Comparison of ENCODE assay signal across 22 cellular contexts in genomic region chr17:67388986-67389385, GRCh38. TPM values are rescaled to one million over a fixed set of nuclear protein-coding genes. Genes with fewer than 3 reads are reported as not detected.
DNase-seq lines count a peak whose midpoint lies in the region; ATAC-seq and TF ChIP-seq lines count a peak whose summit lies in the region.
"Had no signal": no experiment of that assay in that cellular context is flagged by ENCODE, and none has a peak within 500 bp of the region (broad histone marks: within the 10 kb centered on the region; RNA-seq: fewer than 3 reads in every experiment).

No MANE protein-coding gene starts in this region.

- no TSS peak for BruUV-seq in Panc1 (replicated peaks; lab: Mats Ljungman, UMichigan)

- peaks cover 11% of the 10 kb centered on the region for H3K36me3 Mint-ChIP-seq in activated naive CD4-positive, alpha-beta T cell treated with anti-CD3 and anti-CD28 coated beads for 36 hours (ENCODE audit: low read depth)
- H3K36me3 Mint-ChIP-seq in nephron progenitor cell (ENCODE audit: low read depth) = peaks cover 6% of the 10 kb centered on the region

- no peak for TF ChIP-seq CTCF in Panc1 (IDR thresholded peaks at IDR 0.05)
- TF ChIP-seq CTCF in nephron progenitor cell (IDR thresholded peaks at IDR 0.05) = no peak
- TF ChIP-seq CTCF in omental fat pad (IDR thresholded peaks at IDR 0.05) = no peak

- H3K27ac ChIP-seq in Panc1 (ENCODE audit: low read length) (peak overlapping the region; percentile 74), caudate nucleus (ENCODE audit: low read depth, low read length) (peak overlapping the region; percentile 40)
- H3K27ac ChIP-seq: RWPE1, tibial artery had no signal

- H3K4me3 ChIP-seq in Panc1 (ENCODE audit: low read depth in 2 of 2, low read length in 2 of 2) = no peak overlapping the region
- H3K4me3 ChIP-seq: coronary artery, pancreas, right lobe of liver, tibial artery had no signal

- H3K4me1 Mint-ChIP-seq in activated naive CD4-positive, alpha-beta T cell treated with anti-CD3 and anti-CD28 coated beads for 36 hours (ENCODE audit: low read depth) = peaks cover 80% of the 10 kb centered on the region
- H3K4me1 Mint-ChIP-seq in nephron progenitor cell = peaks cover 47% of the 10 kb centered on the region

- in situ Hi-C loops in Panc1 (cut with HindIII; ENCODE audit: low pct_unique_long_range_greater_than_20kb, low sequenced_read_pairs) = no loop called here

- POLR2A ChIA-PET in Panc1 (lab: Charles Lee) = interaction anchor here (0.7 kb wide), 1 partner anchor 66 kb away, joined by 3 read pairs; no protein-coding TSS in a partner anchor

- ATAC-seq in Panc1 = no peak
- ATAC-seq in omental fat pad (ENCODE audit: low FRiP score) = no peak
- ATAC-seq in HG02623 (IDR thresholded peaks at IDR 0.05; ENCODE audit: unreplicated experiment) = no peak
- ATAC-seq: foreskin keratinocyte; pancreas; right lobe of liver; stimulated activated memory B cell treated with anti-CD40 and anti-IgM and Interleukin-4, amounts not matched to agents 10 μg/mL and 1 μg/mL and 100 μg/mL, for 72 hours had no signal

- H3K9me3 Mint-ChIP-seq in activated naive CD4-positive, alpha-beta T cell treated with anti-CD3 and anti-CD28 coated beads for 36 hours = no peaks in the 10 kb centered on the region
- no peaks in the 10 kb centered on the region for H3K9me3 Mint-ChIP-seq in nephron progenitor cell
- H3K9me3 Mint-ChIP-seq: stimulated activated memory B cell treated with anti-CD40 and anti-IgM and Interleukin-4, amounts not matched to agents 10 μg/mL and 1 μg/mL and 100 μg/mL, for 72 hours had no signal

- H3K4me3 Mint-ChIP-seq in activated naive CD4-positive, alpha-beta T cell treated with anti-CD3 and anti-CD28 coated beads for 36 hours = no peak overlapping the region
- no peak overlapping the region for H3K4me3 Mint-ChIP-seq in nephron progenitor cell
- H3K4me3 Mint-ChIP-seq: stimulated activated memory B cell treated with anti-CD40 and anti-IgM and Interleukin-4, amounts not matched to agents 10 μg/mL and 1 μg/mL and 100 μg/mL, for 72 hours had no signal

- no peaks in the 10 kb centered on the region for H3K36me3 ChIP-seq in Panc1 (ENCODE audit: control insufficient read depth, insufficient read depth, low read length)
- H3K36me3 ChIP-seq: pancreas, right lobe of liver, tibial artery had no signal

- peak overlapping the region; percentile 54 for H3K27ac Mint-ChIP-seq in activated naive CD4-positive, alpha-beta T cell treated with anti-CD3 and anti-CD28 coated beads for 36 hours
- peak overlapping the region; percentile 48 for H3K27ac Mint-ChIP-seq in nephron progenitor cell
- H3K27ac Mint-ChIP-seq: stimulated activated memory B cell treated with anti-CD40 and anti-IgM and Interleukin-4, amounts not matched to agents 10 μg/mL and 1 μg/mL and 100 μg/mL, for 72 hours had no signal

- CTCF ChIA-PET in activated naive CD4-positive, alpha-beta T cell treated with anti-CD3 and anti-CD28 coated beads for 36 hours (lab: Charles Lee) = interaction anchor here (0.6 to 8.1 kb wide), 12 partner anchors 9 to 216 kb away, joined by 3 to 167 read pairs (median 6); no protein-coding TSS in a partner anchor
- CTCF ChIA-PET in Panc1 (lab: Charles Lee) = interaction anchor here (0.6 kb wide), 1 partner anchor 108 kb away, joined by 3 read pairs; no protein-coding TSS in a partner anchor

- intact Hi-C loops in activated naive CD4-positive, alpha-beta T cell treated with anti-CD3 and anti-CD28 coated beads for 36 hours (cut with micrococcal nuclease) = no loop called here
- intact Hi-C loops in Panc1 (cut with micrococcal nuclease; ENCODE audit: unreplicated experiment) = no loop called here

- H3K9me3 ChIP-seq in Panc1 (ENCODE audit: control insufficient read depth, insufficient read depth, low read depth, low read length) = no peaks in the 10 kb centered on the region
- H3K9me3 ChIP-seq: pancreas, right lobe of liver, tibial artery had no signal

- H3K27me3 Mint-ChIP-seq in activated naive CD4-positive, alpha-beta T cell treated with anti-CD3 and anti-CD28 coated beads for 36 hours (ENCODE audit: low read depth) = no peaks in the 10 kb centered on the region
- H3K27me3 Mint-ChIP-seq in nephron progenitor cell (ENCODE audit: low read depth, poor library complexity) = no peaks in the 10 kb centered on the region
- H3K27me3 Mint-ChIP-seq: stimulated activated memory B cell treated with anti-CD40 and anti-IgM and Interleukin-4, amounts not matched to agents 10 μg/mL and 1 μg/mL and 100 μg/mL, for 72 hours had no signal

- DNase-seq in activated naive CD4-positive, alpha-beta T cell treated with anti-CD3 and anti-CD28 coated beads for 36 hours = no peak
- no peak for DNase-seq in activated naive CD4-positive, alpha-beta T cell (lab: John Stamatoyannopoulos, UW)
- DNase-seq in Panc1 (ENCODE audit: low read depth, low spot score) = no peak
- DNase-seq in caudate nucleus (lab: John Stamatoyannopoulos, UW) = peak in 1 of 61 donors; percentile 4
- no peak for DNase-seq in nephron progenitor cell
- DNase-seq in SKM-1 treated with dmso at 0.1 percent for 144 hours (lab: John Stamatoyannopoulos, UW; ENCODE audit: unreplicated experiment) = no peak
- DNase-seq in omental fat pad (ENCODE audit: low spot score) = no peak
- DNase-seq: activated CD4-positive, alpha-beta T cell treated with anti-CD3 and anti-CD28 coated beads, Interleukin-2, amount 50 U/mL, for 48 hours; activated gamma-delta T cell treated with Interleukin-2 at 50 U/mL for 16 hours; foreskin keratinocyte; GDM1; hypothalamus; kidney; NCI-H1092; NCI-H2081 treated with DMSO at 0.1 percent for 48 hours; pancreas; right lobe of liver; tibial artery had no signal

- H3K4me1 ChIP-seq in Panc1 (ENCODE audit: control insufficient read depth, insufficient read depth, low read length) = peaks cover 41% of the 10 kb centered on the region

- H3K27me3 ChIP-seq in Panc1 (ENCODE audit: control insufficient read depth, insufficient read depth, low read length) = no peaks in the 10 kb centered on the region
- H3K27me3 ChIP-seq: foreskin keratinocyte, pancreas, right lobe of liver, tibial artery had no signal

RNA-seq across cellular contexts. Expression of gene PITPNC1, which starts 11.9 kb away (rescaled TPM):
- 10 to 100 TPM; 58.7 to 60.0 TPM for total RNA-seq in activated naive CD4-positive, alpha-beta T cell treated with anti-CD3 and anti-CD28 coated beads for 36 hours
- 20.8 TPM for total RNA-seq in Panc1 (2021; ENCODE audit: unreplicated experiment)
- polyA plus RNA-seq in Panc1 (2012; ENCODE audit: insufficient read length) = 25.2 TPM
- 10 to 100 TPM; 22.6 to 53.4 (median 35.0) TPM for total RNA-seq in omental fat pad

RNA-seq across cellular contexts. Expression of gene PSMD12, which starts 22.6 kb away (rescaled TPM):
- total RNA-seq in activated naive CD4-positive, alpha-beta T cell treated with anti-CD3 and anti-CD28 coated beads for 36 hours = 10 to 100 TPM; 67.8 to 70.7 TPM
- total RNA-seq in Panc1 (2021; ENCODE audit: unreplicated experiment) (50.2 TPM), omental fat pad (10 to 100 TPM; 23.6 to 52.4 (median 24.4) TPM)
- 83.4 TPM for polyA plus RNA-seq in Panc1 (2012; ENCODE audit: insufficient read length)
